1 cellular context compared by ENCODE assay signal in the genomic region with DNA sequence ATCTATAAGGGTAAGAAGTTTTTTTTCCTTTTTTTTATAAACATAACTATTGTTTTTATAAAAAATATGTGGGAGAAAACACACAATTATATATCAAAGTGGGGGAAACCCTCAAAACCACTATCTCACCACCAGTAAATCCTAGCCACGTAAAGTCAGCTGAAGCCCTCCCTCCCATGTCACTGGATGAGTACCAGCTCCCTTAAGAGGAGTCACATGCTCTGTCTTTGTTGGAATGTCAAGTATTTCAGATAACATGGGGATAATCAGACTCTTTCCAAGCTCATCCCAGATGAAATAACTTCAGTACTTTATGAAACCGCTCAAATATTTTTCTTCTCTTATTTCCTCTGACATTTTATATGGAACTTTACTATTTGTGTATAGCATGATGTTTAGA.
TF ChIP-seq lines count a peak whose summit lies in the region.

No MANE protein-coding gene starts in this region.

TF ChIP-seq in HepG2, 621 proteins besides CTCF, POLR2A, EP300 and RAD21 (continued from another document):
- TF ChIP-seq, protein P1, sequence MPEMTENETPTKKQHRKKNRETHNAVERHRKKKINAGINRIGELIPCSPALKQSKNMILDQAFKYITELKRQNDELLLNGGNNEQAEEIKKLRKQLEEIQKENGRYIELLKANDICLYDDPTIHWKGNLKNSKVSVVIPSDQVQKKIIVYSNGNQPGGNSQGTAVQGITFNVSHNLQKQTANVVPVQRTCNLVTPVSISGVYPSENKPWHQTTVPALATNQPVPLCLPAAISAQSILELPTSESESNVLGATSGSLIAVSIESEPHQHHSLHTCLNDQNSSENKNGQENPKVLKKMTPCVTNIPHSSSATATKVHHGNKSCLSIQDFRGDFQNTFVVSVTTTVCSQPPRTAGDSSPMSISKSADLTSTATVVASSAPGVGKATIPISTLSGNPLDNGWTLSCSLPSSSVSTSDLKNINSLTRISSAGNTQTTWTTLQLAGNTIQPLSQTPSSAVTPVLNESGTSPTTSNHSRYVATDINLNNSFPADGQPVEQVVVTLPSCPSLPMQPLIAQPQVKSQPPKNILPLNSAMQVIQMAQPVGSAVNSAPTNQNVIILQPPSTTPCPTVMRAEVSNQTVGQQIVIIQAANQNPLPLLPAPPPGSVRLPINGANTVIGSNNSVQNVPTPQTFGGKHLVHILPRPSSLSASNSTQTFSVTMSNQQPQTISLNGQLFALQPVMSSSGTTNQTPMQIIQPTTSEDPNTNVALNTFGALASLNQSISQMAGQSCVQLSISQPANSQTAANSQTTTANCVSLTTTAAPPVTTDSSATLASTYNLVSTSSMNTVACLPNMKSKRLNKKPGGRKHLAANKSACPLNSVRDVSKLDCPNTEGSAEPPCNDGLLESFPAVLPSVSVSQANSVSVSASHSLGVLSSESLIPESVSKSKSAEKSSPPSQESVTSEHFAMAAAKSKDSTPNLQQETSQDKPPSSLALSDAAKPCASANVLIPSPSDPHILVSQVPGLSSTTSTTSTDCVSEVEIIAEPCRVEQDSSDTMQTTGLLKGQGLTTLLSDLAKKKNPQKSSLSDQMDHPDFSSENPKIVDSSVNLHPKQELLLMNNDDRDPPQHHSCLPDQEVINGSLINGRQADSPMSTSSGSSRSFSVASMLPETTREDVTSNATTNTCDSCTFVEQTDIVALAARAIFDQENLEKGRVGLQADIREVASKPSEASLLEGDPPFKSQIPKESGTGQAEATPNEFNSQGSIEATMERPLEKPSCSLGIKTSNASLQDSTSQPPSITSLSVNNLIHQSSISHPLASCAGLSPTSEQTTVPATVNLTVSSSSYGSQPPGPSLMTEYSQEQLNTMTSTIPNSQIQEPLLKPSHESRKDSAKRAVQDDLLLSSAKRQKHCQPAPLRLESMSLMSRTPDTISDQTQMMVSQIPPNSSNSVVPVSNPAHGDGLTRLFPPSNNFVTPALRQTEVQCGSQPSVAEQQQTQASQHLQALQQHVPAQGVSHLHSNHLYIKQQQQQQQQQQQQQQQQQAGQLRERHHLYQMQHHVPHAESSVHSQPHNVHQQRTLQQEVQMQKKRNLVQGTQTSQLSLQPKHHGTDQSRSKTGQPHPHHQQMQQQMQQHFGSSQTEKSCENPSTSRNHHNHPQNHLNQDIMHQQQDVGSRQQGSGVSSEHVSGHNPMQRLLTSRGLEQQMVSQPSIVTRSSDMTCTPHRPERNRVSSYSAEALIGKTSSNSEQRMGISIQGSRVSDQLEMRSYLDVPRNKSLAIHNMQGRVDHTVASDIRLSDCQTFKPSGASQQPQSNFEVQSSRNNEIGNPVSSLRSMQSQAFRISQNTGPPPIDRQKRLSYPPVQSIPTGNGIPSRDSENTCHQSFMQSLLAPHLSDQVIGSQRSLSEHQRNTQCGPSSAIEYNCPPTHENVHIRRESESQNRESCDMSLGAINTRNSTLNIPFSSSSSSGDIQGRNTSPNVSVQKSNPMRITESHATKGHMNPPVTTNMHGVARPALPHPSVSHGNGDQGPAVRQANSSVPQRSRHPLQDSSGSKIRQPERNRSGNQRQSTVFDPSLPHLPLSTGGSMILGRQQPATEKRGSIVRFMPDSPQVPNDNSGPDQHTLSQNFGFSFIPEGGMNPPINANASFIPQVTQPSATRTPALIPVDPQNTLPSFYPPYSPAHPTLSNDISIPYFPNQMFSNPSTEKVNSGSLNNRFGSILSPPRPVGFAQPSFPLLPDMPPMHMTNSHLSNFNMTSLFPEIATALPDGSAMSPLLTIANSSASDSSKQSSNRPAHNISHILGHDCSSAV (CRISPR knock-in tag; IDR thresholded peaks at IDR 0.05; ENCODE audit: borderline replicate concordance), result no peak
- no peak for TF ChIP-seq ZFP1 (CRISPR knock-in tag; IDR thresholded peaks at IDR 0.05)
- no peak for TF ChIP-seq CREB1 (IDR thresholded peaks at IDR 0.05)
- TF ChIP-seq CREB1 (CRISPR knock-in tag; IDR thresholded peaks at IDR 0.05), result no peak
- TF ChIP-seq, protein P2, sequence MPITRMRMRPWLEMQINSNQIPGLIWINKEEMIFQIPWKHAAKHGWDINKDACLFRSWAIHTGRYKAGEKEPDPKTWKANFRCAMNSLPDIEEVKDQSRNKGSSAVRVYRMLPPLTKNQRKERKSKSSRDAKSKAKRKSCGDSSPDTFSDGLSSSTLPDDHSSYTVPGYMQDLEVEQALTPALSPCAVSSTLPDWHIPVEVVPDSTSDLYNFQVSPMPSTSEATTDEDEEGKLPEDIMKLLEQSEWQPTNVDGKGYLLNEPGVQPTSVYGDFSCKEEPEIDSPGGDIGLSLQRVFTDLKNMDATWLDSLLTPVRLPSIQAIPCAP (CRISPR knock-in tag; IDR thresholded peaks at IDR 0.05; ENCODE audit: low read depth), result no peak
- TF ChIP-seq, protein P3, sequence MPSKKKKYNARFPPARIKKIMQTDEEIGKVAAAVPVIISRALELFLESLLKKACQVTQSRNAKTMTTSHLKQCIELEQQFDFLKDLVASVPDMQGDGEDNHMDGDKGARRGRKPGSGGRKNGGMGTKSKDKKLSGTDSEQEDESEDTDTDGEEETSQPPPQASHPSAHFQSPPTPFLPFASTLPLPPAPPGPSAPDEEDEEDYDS (CRISPR knock-in tag; IDR thresholded peaks at IDR 0.05), result no peak
- no peak for TF ChIP-seq ATF1 (CRISPR knock-in tag; IDR thresholded peaks at IDR 0.05)
- TF ChIP-seq IRX3 (CRISPR knock-in tag; IDR thresholded peaks at IDR 0.05; ENCODE audit: borderline replicate concordance, low read depth), result no peak
